In the genomic region with DNA sequence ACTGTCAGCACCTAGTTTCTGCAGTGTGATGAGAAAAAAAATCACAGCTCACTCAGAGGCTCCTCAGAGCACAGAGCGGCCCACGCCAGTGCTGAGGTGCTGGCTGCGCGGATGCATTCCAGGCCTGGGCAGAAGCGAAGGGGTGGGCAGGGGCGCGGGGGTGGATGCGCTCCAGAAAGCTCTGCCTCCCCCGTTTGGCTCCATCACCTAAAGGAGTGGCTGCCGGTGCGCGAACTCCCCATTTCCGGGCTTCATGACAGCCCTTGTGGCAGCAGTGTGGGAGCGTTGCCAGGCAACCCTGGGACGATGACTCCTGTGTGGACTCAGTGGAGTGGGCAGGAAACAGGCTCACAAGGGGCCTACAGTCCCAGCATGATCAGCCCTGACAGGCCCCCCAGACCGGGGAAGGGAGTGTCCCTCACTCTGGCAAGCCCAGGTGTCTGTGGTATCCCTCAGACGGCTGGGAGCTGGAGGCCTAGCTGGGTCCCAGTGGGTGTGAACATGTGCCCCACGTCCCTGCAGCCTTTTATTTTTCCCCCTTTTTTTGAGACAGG, we compare ENCODE assay signal across 8 cellular contexts. TPM values are rescaled to one million over a fixed set of nuclear protein-coding genes. Genes with fewer than 3 reads are reported as not detected.
DNase-seq lines count a peak whose midpoint lies in the region; ATAC-seq and TF ChIP-seq lines count a peak whose summit lies in the region.

No MANE protein-coding gene starts in this region.

- H3K4me1 ChIP-seq in right atrium auricular region, result peaks cover 0 to 28% of the 10 kb centered on the region in 2 donors

- peaks cover 48% of the 10 kb centered on the region for H3K36me3 ChIP-seq in right atrium auricular region

- H3K27ac ChIP-seq in right atrium auricular region, result peak overlapping the region in 1 of 2 donors; percentile 7

- H3K27me3 ChIP-seq in right atrium auricular region, result no peaks in the 10 kb centered on the region

- no peak for TF ChIP-seq CTCF in right atrium auricular region (IDR thresholded peaks at IDR 0.05)

- no peaks in the 10 kb centered on the region for H3K9me3 ChIP-seq in right atrium auricular region

- no peak for ATAC-seq in HG03159 (IDR thresholded peaks at IDR 0.05; ENCODE audit: unreplicated experiment)

- DNase-seq in EL (peak; percentile 45), NCI-H345 (lab: John Stamatoyannopoulos, UW) (peak; percentile 73), activated gamma-delta T cell treated with Interleukin-2 at 50 U/mL for 16 hours (peak; percentile 72), right atrium auricular region (ENCODE audit: low spot score) (peak; percentile 64), posterior vena cava (ENCODE audit: low spot score) (no peak), OCI-M2 (lab: John Stamatoyannopoulos, UW; ENCODE audit: unreplicated experiment) (no peak)
- DNase-seq in stimulated activated CD4-positive, alpha-beta T cell treated with anti-CD3 and anti-CD28 coated beads, Interleukin-2, amount 100 ng/mL, for 48 hours, result peak; percentile 54 to 72

- no peak overlapping the region for H3K4me3 ChIP-seq in right atrium auricular region

- intact Hi-C loops in posterior vena cava (cut with DNase I), result no loop called here

RNA-seq across cellular contexts. Expression of a gene that starts 32.8 kb away (rescaled TPM):
- total RNA-seq in right atrium auricular region (10 to 100 TPM; 25.5 to 61.5 TPM), posterior vena cava (10 to 100 TPM; 10.7 to 14.2 TPM)

RNA-seq across cellular contexts. Expression of a gene that starts 35.9 kb away (rescaled TPM):
- total RNA-seq in right atrium auricular region (10 to 100 TPM; 35.6 to 47.4 TPM), posterior vena cava (10 to 100 TPM; 61.0 to 62.6 TPM)

RNA-seq across cellular contexts. Expression of a gene that starts 45.8 kb away (rescaled TPM):
- total RNA-seq in right atrium auricular region, result 10 to 100 TPM; 10.8 to 12.2 TPM
- 10 to 100 TPM; 15.6 to 16.4 TPM for total RNA-seq in posterior vena cava

Comparison
In these comparisons a context has a peak if more than half of its experiments do, and no peak if none do; other contexts are left out.
1. DNase-seq: peak in EL (single experiment), NCI-H345 (single experiment), activated gamma-delta T cell treated with Interleukin-2 at 50 U/mL for 16 hours (single experiment), right atrium auricular region (single experiment) and stimulated activated CD4-positive, alpha-beta T cell treated with anti-CD3 and anti-CD28 coated beads, Interleukin-2, amount 100 ng/mL, for 48 hours (2 of 2); none in posterior vena cava (single experiment) and OCI-M2 (single experiment).